Comparison of ENCODE assay signal across 8 cellular contexts in the genomic region with DNA sequence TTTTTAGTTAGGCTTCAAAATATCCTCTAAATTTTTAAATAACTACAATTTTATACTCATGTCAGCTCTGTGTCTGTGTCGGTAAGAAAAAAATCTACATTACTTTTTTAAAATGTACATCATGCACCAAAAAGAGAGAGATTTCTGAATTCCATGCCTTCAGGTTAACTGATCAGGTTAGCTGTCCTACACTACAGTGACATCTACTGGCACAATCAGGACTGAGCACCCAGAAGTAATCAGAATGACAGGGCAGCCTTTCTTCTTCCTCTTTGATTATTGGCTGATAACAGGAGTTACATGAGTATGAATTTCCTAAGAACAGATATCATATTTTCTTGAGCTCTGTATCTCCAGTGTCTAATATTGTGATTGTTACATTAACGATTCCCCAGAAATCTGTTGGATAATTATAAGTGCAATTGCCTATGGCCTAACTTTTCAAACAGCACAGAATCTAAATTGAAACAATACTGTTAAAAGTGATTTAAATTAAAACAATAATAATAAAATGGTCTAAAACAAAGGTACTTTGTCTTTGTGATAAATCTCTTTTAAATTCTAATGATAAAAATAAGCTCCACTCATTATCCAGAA. TPM values are rescaled to one million over a fixed set of nuclear protein-coding genes. Genes with fewer than 3 reads are reported as not detected.
DNase-seq lines count a peak whose midpoint lies in the region; ATAC-seq, FAIRE-seq and TF ChIP-seq lines count a peak whose summit lies in the region.

No MANE protein-coding gene starts in this region.

- in situ Hi-C loops in K562 (cut with MboI): no loop called here

- H3K4me1 ChIP-seq in K562 (replicated peaks in 1 of 2; ENCODE audit: control insufficient read depth in 2 of 2, insufficient read depth in 2 of 2, low read length in 2 of 2): no peaks in the 10 kb centered on the region; a peak in 2 of 5 replicates

- TF ChIP-seq RAD21 in K562 (CRISPR knock-in tag; conservative IDR thresholded peaks at IDR 0.05 in 1 of 2, IDR thresholded peaks at IDR 0.05 in 1 of 2): peak; percentile 97

- H3K9me3 ChIP-seq in K562 (replicated peaks; ENCODE audit: control insufficient read depth, insufficient read depth, low read depth, low read length): no peaks in the 10 kb centered on the region

- intact Hi-C loops in K562 (cut with micrococcal nuclease): loop anchor here (1.0 to 10.0 kb wide), 7 partner anchors 43 to 495 kb away; a partner anchor contains a TSS

- CTCF ChIA-PET in K562 (lab: Yijun Ruan, JAX; ENCODE audit: low intra/inter-chr PET ratio): interaction anchor here (0.5 to 2.5 kb wide), 6 partner anchors 91 to 497 kb away, joined by 3 to 17 read pairs (median 6); a partner anchor contains a TSS

- peak; percentile 84 to 95 (median 86) for TF ChIP-seq CTCF in K562 (IDR thresholded peaks at IDR 0.05 in 2 of 3, conservative IDR thresholded peaks at IDR 0.05 in 1 of 3; ENCODE audit: insufficient read depth in 2 of 3, low read depth in 1 of 3, low read length in 3 of 3)

- no peaks in the 10 kb centered on the region for H3K79me2 ChIP-seq in K562 (ENCODE audit: control insufficient read depth, insufficient read depth, low read length)

- no TSS peak for BruUV-seq in K562 (replicated peaks; lab: Mats Ljungman, UMichigan)

- no peak overlapping the region for H3K9ac ChIP-seq in K562 (ENCODE audit: insufficient read depth in 1 of 2, low read depth in 2 of 2, low read length in 2 of 2)

- no peak for TF ChIP-seq POLR2A in K562 (conservative IDR thresholded peaks at IDR 0.05)

- peak; percentile 95 for FAIRE-seq in K562 (lab: Jason Lieb, UNC)

- peak; percentile 91 for ATAC-seq in K562

- TF ChIP-seq EP300 in K562 (IDR thresholded peaks at IDR 0.05; ENCODE audit: low read length): 0 out of 2 replicates have a peak, but pooled peaks have one; percentile 12

- no peaks in the 10 kb centered on the region for H3K36me3 ChIP-seq in H7 (replicated peaks; ENCODE audit: control insufficient read depth, insufficient read depth, low read length)
- no peaks in the 10 kb centered on the region for H3K36me3 ChIP-seq in K562 (ENCODE audit: control insufficient read depth, insufficient read depth, low read length)

- POLR2A ChIA-PET in K562 (lab: Yijun Ruan, JAX): interaction anchor here (1.1 to 1.3 kb wide), 2 partner anchors 12 to 15 kb away, joined by 3 to 4 read pairs; no protein-coding TSS in a partner anchor

- no peak overlapping the region for H3K27ac ChIP-seq in K562 (ENCODE audit: extremely low read depth, low read depth, low read length)

- H3K27me3 ChIP-seq in H7 (ENCODE audit: control insufficient read depth, insufficient read depth, low read length) (no peaks in the 10 kb centered on the region), K562 (ENCODE audit: control insufficient read depth in 2 of 2, insufficient read depth in 2 of 2, low read length in 2 of 2) (no peaks in the 10 kb centered on the region)

- no peak overlapping the region for H2AFZ ChIP-seq in K562 (ENCODE audit: low read depth, low read length)

- 0% methylated on average over 2 of the region's 2 CpGs for WGBS in K562 (ENCODE audit: insufficient coverage, low coverage, missing lambda C conversion rate)

- DNase-seq in ELR (ENCODE audit: low read depth): peak; percentile 84
- DNase-seq in H7: peak; percentile 61
- peak; percentile 48 for DNase-seq in NCI-H1105 (lab: John Stamatoyannopoulos, UW)
- peak; percentile 36 for DNase-seq in T follicular helper cell (ENCODE audit: low read depth)
- DNase-seq in K562 (ENCODE audit: extremely low read depth in 1 of 4, low spot score in 3 of 4): peak; percentile 62 to 81 (median 67)
- DNase-seq in iPS-NIHi7 (ENCODE audit: extremely low spot score): peak; percentile 66
- peak; percentile 10 to 45 (median 19) for DNase-seq in stimulated activated CD4-positive, alpha-beta T cell treated with anti-CD3 and anti-CD28 coated beads, Interleukin-1b, Interleukin-23, amount 100 ng/mL, for 24 hours (ENCODE audit: low read depth in 4 of 4, low spot score in 1 of 4)
- DNase-seq in epidermal melanocyte (ENCODE audit: insufficient read length, low spot score): no peak

- H3K4me2 ChIP-seq in K562 (ENCODE audit: insufficient read depth, low read length): no peak overlapping the region

- H4K20me1 ChIP-seq in K562 (replicated peaks; ENCODE audit: control insufficient read depth, insufficient read depth, low read length): no peaks in the 10 kb centered on the region

- H3K4me3 ChIP-seq in H7 (ENCODE audit: insufficient read depth, low read depth, low read length): no peak overlapping the region
- no peak overlapping the region for H3K4me3 ChIP-seq in K562

- H3K9me1 ChIP-seq in K562 (ENCODE audit: control insufficient read depth, insufficient read depth, low read length): no peaks in the 10 kb centered on the region

TF ChIP-seq in K562, 482 proteins besides CTCF, POLR2A, EP300 and RAD21 (continues in another document):
- TF ChIP-seq, protein P1, sequence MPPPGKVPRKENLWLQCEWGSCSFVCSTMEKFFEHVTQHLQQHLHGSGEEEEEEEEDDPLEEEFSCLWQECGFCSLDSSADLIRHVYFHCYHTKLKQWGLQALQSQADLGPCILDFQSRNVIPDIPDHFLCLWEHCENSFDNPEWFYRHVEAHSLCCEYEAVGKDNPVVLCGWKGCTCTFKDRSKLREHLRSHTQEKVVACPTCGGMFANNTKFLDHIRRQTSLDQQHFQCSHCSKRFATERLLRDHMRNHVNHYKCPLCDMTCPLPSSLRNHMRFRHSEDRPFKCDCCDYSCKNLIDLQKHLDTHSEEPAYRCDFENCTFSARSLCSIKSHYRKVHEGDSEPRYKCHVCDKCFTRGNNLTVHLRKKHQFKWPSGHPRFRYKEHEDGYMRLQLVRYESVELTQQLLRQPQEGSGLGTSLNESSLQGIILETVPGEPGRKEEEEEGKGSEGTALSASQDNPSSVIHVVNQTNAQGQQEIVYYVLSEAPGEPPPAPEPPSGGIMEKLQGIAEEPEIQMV (tag; conservative IDR thresholded peaks at IDR 0.05; ENCODE audit: low read depth): no peak
- no peak for TF ChIP-seq RCOR1 (IDR thresholded peaks at IDR 0.05; ENCODE audit: borderline replicate concordance in 1 of 2, low read depth in 2 of 2, low read length in 2 of 2)
- no peak for TF ChIP-seq ZNF184 (CRISPR knock-in tag; IDR thresholded peaks at IDR 0.05)
- no peak for TF ChIP-seq ZNF174 (CRISPR knock-in tag; IDR thresholded peaks at IDR 0.05)
- no peak; the same call in 1 of the 2 replicates for TF ChIP-seq ZNF316 (IDR thresholded peaks at IDR 0.05)
- no peak for TF ChIP-seq EZH2 (IDR thresholded peaks at IDR 0.05; ENCODE audit: borderline replicate concordance, low read depth, low read length)

RNA-seq across cellular contexts. Expression of a gene that starts 41.8 kb away (rescaled TPM):
- total RNA-seq in H7 (2014; rRNA removed; shearing (Covaris generic)): 62.9 and 91.6 TPM in 2 replicates
- total RNA-seq in K562 (2011; cell fraction: chromatin; rRNA removed; ENCODE audit: low replicate concordance): 25.8 and 69.5 TPM in 2 replicates
- 12.5 and 14.9 TPM in 2 replicates for total RNA-seq in K562 (2011; cell fraction: nucleolus; rRNA removed)
- 25.1 and 44.4 TPM in 2 replicates for total RNA-seq in K562 (2011; cell fraction: nucleoplasm; rRNA removed)
- total RNA-seq in K562 (2014; rRNA removed) (18.8 and 24.7 TPM in 2 replicates), K562 (2014; rRNA removed; fragmentation: Illumina TruSeq; extraction: Trizol) (37.0 and 41.1 TPM in 2 replicates), K562 (2015; rRNA removed; fragmentation: Illumina TruSeq; extraction: Trizol) (26.5 and 38.1 TPM in 2 replicates), K562 (2021) (37.9 and 43.0 TPM in 2 replicates)
- polyA plus RNA-seq in K562 (2011; rRNA removed) (31.2 and 39.8 TPM in 2 replicates), K562 (2014; fragmentation: Illumina TruSeq; extraction: Trizol) (40.4 and 44.7 TPM in 2 replicates), K562 (2014; fragmentation: Nextera tagmentation; extraction: Ambion mirVana) (10 to 100 TPM; 11.2 to 16.0 TPM), K562 (2014; rRNA removed) (33.3 and 40.6 TPM in 2 replicates)
- polyA plus RNA-seq in K562 (2011; cell fraction: cytosol; rRNA removed): 7.6 and 15.5 TPM in 2 replicates
- 22.5 and 31.5 TPM in 2 replicates for polyA plus RNA-seq in K562 (2011; cell fraction: nucleus; rRNA removed)
- polyA plus RNA-seq in K562 (2012): 16.3 and 36.3 TPM in 2 replicates
- polyA minus RNA-seq in K562 (2011; rRNA and poly(A)+ RNA removed): 41.3 and 50.1 TPM in 2 replicates
- 13.6 and 20.0 TPM in 2 replicates for polyA minus RNA-seq in K562 (2011; cell fraction: cytosol; rRNA and poly(A)+ RNA removed)
- polyA minus RNA-seq in K562 (2011; cell fraction: nucleus; rRNA and poly(A)+ RNA removed): 25.4 and 45.8 TPM in 2 replicates

RNA-seq across cellular contexts. Expression of a gene that starts 49.9 kb away (rescaled TPM):
- 88.1 and 90.6 TPM in 2 replicates for total RNA-seq in H7 (2014; rRNA removed; shearing (Covaris generic))
- total RNA-seq in K562 (2011; cell fraction: chromatin; rRNA removed; ENCODE audit: low replicate concordance): 17.3 and 18.5 TPM in 2 replicates
- 15.0 and 16.7 TPM in 2 replicates for total RNA-seq in K562 (2011; cell fraction: nucleolus; rRNA removed)
- 16.5 and 17.6 TPM in 2 replicates for total RNA-seq in K562 (2011; cell fraction: nucleoplasm; rRNA removed)
- total RNA-seq in K562 (2014; rRNA removed): 29.6 and 30.1 TPM in 2 replicates
- 34.6 and 37.6 TPM in 2 replicates for total RNA-seq in K562 (2014; rRNA removed; fragmentation: Illumina TruSeq; extraction: Trizol)
- total RNA-seq in K562 (2015; rRNA removed; fragmentation: Illumina TruSeq; extraction: Trizol): 30.2 and 32.3 TPM in 2 replicates
- total RNA-seq in K562 (2021): 28.1 and 28.4 TPM in 2 replicates
- 42.5 and 63.1 TPM in 2 replicates for polyA plus RNA-seq in K562 (2011; rRNA removed)
- polyA plus RNA-seq in K562 (2011; cell fraction: cytosol; rRNA removed): 25.2 and 25.3 TPM in 2 replicates
- polyA plus RNA-seq in K562 (2011; cell fraction: nucleus; rRNA removed): 8.5 and 15.8 TPM in 2 replicates
- polyA plus RNA-seq in K562 (2012): 21.6 and 23.4 TPM in 2 replicates
- 29.4 and 34.0 TPM in 2 replicates for polyA plus RNA-seq in K562 (2014; fragmentation: Illumina TruSeq; extraction: Trizol)
- polyA plus RNA-seq in K562 (2014; fragmentation: Nextera tagmentation; extraction: Ambion mirVana): 1 to 10 TPM; 4.2 to 7.8 TPM
- 38.6 and 42.8 TPM in 2 replicates for polyA plus RNA-seq in K562 (2014; rRNA removed)
- 33.9 and 37.5 TPM in 2 replicates for polyA minus RNA-seq in K562 (2011; rRNA and poly(A)+ RNA removed)
- 21.7 and 23.7 TPM in 2 replicates for polyA minus RNA-seq in K562 (2011; cell fraction: cytosol; rRNA and poly(A)+ RNA removed)
- 10.8 and 24.2 TPM in 2 replicates for polyA minus RNA-seq in K562 (2011; cell fraction: nucleus; rRNA and poly(A)+ RNA removed)
